Comparison of ENCODE assay signal across 17 cellular contexts in the genomic region with DNA sequence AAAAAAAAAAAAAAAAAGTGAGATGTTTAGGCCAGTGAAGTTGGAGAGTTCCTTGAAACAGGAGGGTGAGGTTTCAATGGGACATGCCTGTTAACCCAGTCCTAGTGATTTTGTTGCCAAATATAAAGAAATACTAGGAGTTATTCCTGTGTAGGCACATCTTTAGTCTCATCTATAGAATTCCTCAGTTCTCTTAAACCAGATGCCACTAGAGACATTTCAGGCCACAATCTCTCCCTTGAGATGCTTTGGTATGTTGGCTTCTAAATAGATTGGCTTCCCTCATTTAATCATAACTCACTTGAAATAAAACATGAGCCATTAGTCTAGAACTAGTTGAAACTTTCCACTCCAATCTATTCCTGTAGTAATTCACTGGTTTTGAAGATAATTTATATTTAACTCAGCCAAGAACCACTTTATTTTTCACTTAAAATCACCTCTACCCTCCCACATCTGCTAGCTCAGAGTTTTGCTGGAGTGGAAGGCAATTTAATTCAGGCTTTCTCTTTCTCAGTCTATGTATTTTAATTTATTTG.
"Had no signal": no experiment of that assay in that cellular context is flagged by ENCODE, and none has a peak within 500 bp of the region (broad histone marks: within the 10 kb centered on the region; RNA-seq: fewer than 3 reads in every experiment).

No MANE protein-coding gene starts in this region.

- DNase-seq: activated CD4-positive, alpha-beta memory T cell treated with anti-CD3 and anti-CD28 coated beads for 36 hours; activated CD4-positive, alpha-beta T cell treated with anti-CD3 and anti-CD28 coated beads for 4 hours; activated naive CD8-positive, alpha-beta T cell treated with anti-CD3 and anti-CD28 coated beads for 36 hours; activated T-cell treated with anti-CD3 and anti-CD28 coated beads for 4 hours; body of pancreas; effector memory CD8-positive, alpha-beta T cell; esophagus squamous epithelium; hypothalamus; left lung; midbrain; nephron progenitor cell; nucleus accumbens; posterior cingulate gyrus; sigmoid colon; stimulated activated naive CD4-positive, alpha-beta T cell; tibial artery had no signal

- H3K27ac Mint-ChIP-seq: activated CD4-positive, alpha-beta memory T cell treated with anti-CD3 and anti-CD28 coated beads for 36 hours; activated naive CD8-positive, alpha-beta T cell treated with anti-CD3 and anti-CD28 coated beads for 36 hours; effector memory CD8-positive, alpha-beta T cell; nephron progenitor cell had no signal

- H3K36me3 ChIP-seq: esophagus squamous epithelium, tibial artery had no signal

- H3K27ac ChIP-seq: body of pancreas, esophagus squamous epithelium, left lung, sigmoid colon, spleen, tibial artery had no signal

- H3K27me3 ChIP-seq: body of pancreas, esophagus squamous epithelium, left lung, sigmoid colon, spleen, tibial artery had no signal

- H3K9me3 Mint-ChIP-seq: activated CD4-positive, alpha-beta memory T cell treated with anti-CD3 and anti-CD28 coated beads for 36 hours; activated naive CD8-positive, alpha-beta T cell treated with anti-CD3 and anti-CD28 coated beads for 36 hours; effector memory CD8-positive, alpha-beta T cell had no signal

- H3K4me3 ChIP-seq: body of pancreas, esophagus squamous epithelium, left lung, sigmoid colon, spleen, tibial artery had no signal

- ATAC-seq: body of pancreas; effector memory CD8-positive, alpha-beta T cell; left lung had no signal

- H3K36me3 Mint-ChIP-seq: activated naive CD8-positive, alpha-beta T cell treated with anti-CD3 and anti-CD28 coated beads for 36 hours had no signal

- H3K4me1 ChIP-seq: sigmoid colon had no signal

- H3K4me3 Mint-ChIP-seq: activated CD4-positive, alpha-beta memory T cell treated with anti-CD3 and anti-CD28 coated beads for 36 hours; activated naive CD8-positive, alpha-beta T cell treated with anti-CD3 and anti-CD28 coated beads for 36 hours; effector memory CD8-positive, alpha-beta T cell; nephron progenitor cell had no signal

- H3K9me3 ChIP-seq: body of pancreas, esophagus squamous epithelium, left lung, sigmoid colon, spleen, tibial artery had no signal

- H3K27me3 Mint-ChIP-seq: activated CD4-positive, alpha-beta memory T cell treated with anti-CD3 and anti-CD28 coated beads for 36 hours; activated naive CD8-positive, alpha-beta T cell treated with anti-CD3 and anti-CD28 coated beads for 36 hours; effector memory CD8-positive, alpha-beta T cell had no signal
